ENCODE assay signal across 1 cellular context in the genomic region with DNA sequence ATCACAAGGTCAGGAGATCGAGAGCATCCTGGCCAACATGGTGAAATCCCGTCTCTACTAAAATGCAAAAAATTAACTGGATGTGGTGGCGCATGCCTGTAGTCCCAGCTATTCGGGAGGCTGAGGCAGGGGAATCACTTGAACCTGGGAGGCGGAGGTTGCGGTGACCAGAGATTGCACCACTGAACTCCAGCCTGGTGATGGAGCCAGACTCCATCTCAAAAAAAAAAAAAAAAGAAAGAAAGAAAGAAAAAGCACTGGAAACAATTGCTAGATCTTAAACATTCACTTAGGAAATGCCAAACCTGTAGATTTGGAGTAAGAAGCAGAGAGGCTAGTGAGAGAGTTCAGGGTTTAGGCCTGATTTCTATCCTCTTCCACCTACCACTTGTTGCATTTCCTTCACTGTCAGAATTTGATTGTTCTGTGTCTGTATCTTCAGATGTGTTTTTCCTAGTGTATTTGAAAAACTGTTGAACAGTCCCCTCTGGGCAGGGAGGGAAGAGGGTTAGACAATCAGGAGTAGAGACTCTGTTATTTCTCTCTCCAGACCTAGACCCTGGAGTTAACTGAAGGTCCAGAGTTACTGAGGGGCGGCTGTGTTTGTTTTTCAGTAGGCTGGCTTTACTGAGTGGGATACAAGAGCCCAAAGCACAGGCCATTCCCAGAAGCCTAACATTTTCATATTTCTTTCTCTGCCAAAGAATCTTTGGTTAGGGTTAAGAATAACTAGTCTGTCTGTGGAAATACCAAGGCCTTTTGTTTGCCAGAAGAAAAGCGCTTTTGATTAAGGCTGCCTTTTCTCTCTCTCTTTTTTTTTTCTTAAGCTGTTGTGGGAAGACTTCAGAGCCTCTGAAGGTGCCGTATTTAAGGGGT.
TF ChIP-seq lines count a peak whose summit lies in the region.

No MANE protein-coding gene starts in this region.

TF ChIP-seq in HCT116, 20 proteins besides CTCF, POLR2A, EP300 and RAD21 (continued from another document):
- TF ChIP-seq, protein P1, sequence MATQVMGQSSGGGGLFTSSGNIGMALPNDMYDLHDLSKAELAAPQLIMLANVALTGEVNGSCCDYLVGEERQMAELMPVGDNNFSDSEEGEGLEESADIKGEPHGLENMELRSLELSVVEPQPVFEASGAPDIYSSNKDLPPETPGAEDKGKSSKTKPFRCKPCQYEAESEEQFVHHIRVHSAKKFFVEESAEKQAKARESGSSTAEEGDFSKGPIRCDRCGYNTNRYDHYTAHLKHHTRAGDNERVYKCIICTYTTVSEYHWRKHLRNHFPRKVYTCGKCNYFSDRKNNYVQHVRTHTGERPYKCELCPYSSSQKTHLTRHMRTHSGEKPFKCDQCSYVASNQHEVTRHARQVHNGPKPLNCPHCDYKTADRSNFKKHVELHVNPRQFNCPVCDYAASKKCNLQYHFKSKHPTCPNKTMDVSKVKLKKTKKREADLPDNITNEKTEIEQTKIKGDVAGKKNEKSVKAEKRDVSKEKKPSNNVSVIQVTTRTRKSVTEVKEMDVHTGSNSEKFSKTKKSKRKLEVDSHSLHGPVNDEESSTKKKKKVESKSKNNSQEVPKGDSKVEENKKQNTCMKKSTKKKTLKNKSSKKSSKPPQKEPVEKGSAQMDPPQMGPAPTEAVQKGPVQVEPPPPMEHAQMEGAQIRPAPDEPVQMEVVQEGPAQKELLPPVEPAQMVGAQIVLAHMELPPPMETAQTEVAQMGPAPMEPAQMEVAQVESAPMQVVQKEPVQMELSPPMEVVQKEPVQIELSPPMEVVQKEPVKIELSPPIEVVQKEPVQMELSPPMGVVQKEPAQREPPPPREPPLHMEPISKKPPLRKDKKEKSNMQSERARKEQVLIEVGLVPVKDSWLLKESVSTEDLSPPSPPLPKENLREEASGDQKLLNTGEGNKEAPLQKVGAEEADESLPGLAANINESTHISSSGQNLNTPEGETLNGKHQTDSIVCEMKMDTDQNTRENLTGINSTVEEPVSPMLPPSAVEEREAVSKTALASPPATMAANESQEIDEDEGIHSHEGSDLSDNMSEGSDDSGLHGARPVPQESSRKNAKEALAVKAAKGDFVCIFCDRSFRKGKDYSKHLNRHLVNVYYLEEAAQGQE (IDR thresholded peaks at IDR 0.05; ENCODE audit: low read depth) = no peak
- TF ChIP-seq YY1 (IDR thresholded peaks at IDR 0.05; ENCODE audit: extremely low read depth, insufficient replicate concordance, low read depth, low read length) (no peak), POLR2AphosphoS5 (IDR thresholded peaks at IDR 0.05; ENCODE audit: low read depth, low read length) (no peak)
